13 cellular contexts compared by ENCODE assay signal in genomic region chr2:100767224-100767653, GRCh38. TPM values are rescaled to one million over a fixed set of nuclear protein-coding genes. Genes with fewer than 3 reads are reported as not detected.
A peak's percentile ranks its signal among the peaks of the same experiment; 100 is the strongest.
DNase-seq lines count a peak whose midpoint lies in the region; ATAC-seq, FAIRE-seq and TF ChIP-seq lines count a peak whose summit lies in the region.
"Had no signal": no experiment of that assay in that cellular context is flagged by ENCODE, and none has a peak within 500 bp of the region (broad histone marks: within the 10 kb centered on the region; RNA-seq: fewer than 3 reads in every experiment).

No MANE protein-coding gene starts in this region.

- peaks cover 15% of the 10 kb centered on the region for H3K4me1 Mint-ChIP-seq in MCF 10A (ENCODE audit: insufficient read depth, unreplicated experiment)

- no peak for ATAC-seq in GM18867 (IDR thresholded peaks at IDR 0.05; ENCODE audit: unreplicated experiment)

- CTCF ChIA-PET in MCF 10A (lab: Yijun Ruan, JAX), result interaction anchor here (0.6 to 1.2 kb wide), 4 partner anchors 8 to 56 kb away, joined by 3 read pairs; no protein-coding TSS in a partner anchor

- H3K36me3 Mint-ChIP-seq in MCF 10A (ENCODE audit: insufficient read depth, unreplicated experiment), result no peaks in the 10 kb centered on the region

- intact Hi-C loops in MCF 10A (cut with micrococcal nuclease), result no loop called here

- no peak for TF ChIP-seq POLR2A in GM12892 (IDR thresholded peaks at IDR 0.05; ENCODE audit: low read depth, low read length)

- peak overlapping the region; percentile 67 for H3K27ac ChIP-seq in ACC112 (ENCODE audit: low read depth, low read length)

- H3K9me3 Mint-ChIP-seq in MCF 10A (ENCODE audit: unreplicated experiment), result no peaks in the 10 kb centered on the region

- H3K4me3 Mint-ChIP-seq in MCF 10A (ENCODE audit: unreplicated experiment), result no peak overlapping the region

- H3K27ac Mint-ChIP-seq in MCF 10A (ENCODE audit: low read depth, unreplicated experiment), result no peak overlapping the region

- DNase-seq in MCF 10A (ENCODE audit: unreplicated experiment) (peak; percentile 59), hepatic stellate cell (ENCODE audit: low spot score) (peak; percentile 57), GM12892 (ENCODE audit: insufficient read length) (no peak), HPDE6-E6E7 (ENCODE audit: extremely low spot score) (no peak), SIG-M5 (lab: John Stamatoyannopoulos, UW) (no peak)
- DNase-seq: activated naive CD4-positive, alpha-beta T cell; cortex of kidney; NCI-H1436; NCI-H748 treated with DMSO at 0.1 percent for 48 hours had no signal

- no peak for TF ChIP-seq EP300 in Ishikawa (IDR thresholded peaks at IDR 0.05; ENCODE audit: borderline replicate concordance)

- no peaks in the 10 kb centered on the region for H3K79me2 ChIP-seq in ACC112 (ENCODE audit: control insufficient read depth, insufficient read depth, low read length, unreplicated experiment)

- H3K27me3 ChIP-seq in ACC112 (ENCODE audit: insufficient read depth, low read length), result no peaks in the 10 kb centered on the region

- POLR2A ChIA-PET in MCF 10A (lab: Yijun Ruan, JAX), result interaction anchor here (0.9 to 1.6 kb wide), 5 partner anchors 9 to 52 kb away, joined by 3 to 7 read pairs (median 4); no protein-coding TSS in a partner anchor

- no peaks in the 10 kb centered on the region for H3K36me3 ChIP-seq in ACC112 (ENCODE audit: insufficient read depth, low read length)

- FAIRE-seq in GM12892 (lab: Jason Lieb, UNC), result no peak

- no peak for TF ChIP-seq RAD21 in Ishikawa (IDR thresholded peaks at IDR 0.05; ENCODE audit: low read depth)

- peak overlapping the region; percentile 33 for H2AFZ ChIP-seq in ACC112 (ENCODE audit: low read length, unreplicated experiment)

- peaks cover 25% of the 10 kb centered on the region for H3K4me1 ChIP-seq in ACC112 (ENCODE audit: control insufficient read depth, insufficient read depth, low read length, unreplicated experiment)

- H3K27me3 Mint-ChIP-seq in MCF 10A (ENCODE audit: insufficient read depth, unreplicated experiment), result peaks cover 16% of the 10 kb centered on the region

- no peak for TF ChIP-seq CTCF in MCF 10A (IDR thresholded peaks at IDR 0.05; ENCODE audit: unreplicated experiment)

- no TSS peak for BruUV-seq in MCF 10A (replicated peaks; lab: Mats Ljungman, UMichigan)

- no peak overlapping the region; the same call in 1 of the 2 replicates for H3K4me3 ChIP-seq in ACC112 (ENCODE audit: low read depth, low read length)

TF ChIP-seq in Ishikawa, 13 proteins besides CTCF, POLR2A, EP300 and RAD21:
- TF ChIP-seq TAF1 (IDR thresholded peaks at IDR 0.05; ENCODE audit: low read depth), result no peak
- TF ChIP-seq CREB1 (IDR thresholded peaks at IDR 0.05; ENCODE audit: low read depth), result no peak
- TF ChIP-seq, protein P1, sequence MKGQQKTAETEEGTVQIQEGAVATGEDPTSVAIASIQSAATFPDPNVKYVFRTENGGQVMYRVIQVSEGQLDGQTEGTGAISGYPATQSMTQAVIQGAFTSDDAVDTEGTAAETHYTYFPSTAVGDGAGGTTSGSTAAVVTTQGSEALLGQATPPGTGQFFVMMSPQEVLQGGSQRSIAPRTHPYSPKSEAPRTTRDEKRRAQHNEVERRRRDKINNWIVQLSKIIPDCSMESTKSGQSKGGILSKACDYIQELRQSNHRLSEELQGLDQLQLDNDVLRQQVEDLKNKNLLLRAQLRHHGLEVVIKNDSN (IDR thresholded peaks at IDR 0.05), result no peak
- TF ChIP-seq NFIC (IDR thresholded peaks at IDR 0.05), result 0 out of 2 replicates have a peak, but pooled peaks have one; percentile 16
- no peak for TF ChIP-seq TCF12 (IDR thresholded peaks at IDR 0.05; ENCODE audit: low read depth)

RNA-seq across cellular contexts. Expression of gene NPAS2, which starts 52.7 kb away (rescaled TPM):
- 12.3 and 16.4 TPM in 2 replicates for total RNA-seq in MCF 10A (2022)
- polyA plus RNA-seq in GM12892 (2012; ENCODE audit: missing spikeins), result not detected
- total RNA-seq: G401 had no signal

Comparison
In these comparisons a context has a peak if more than half of its experiments do, and no peak if none do; other contexts are left out.
1. DNase-seq: peak in MCF 10A (single experiment) and hepatic stellate cell (single experiment); none in GM12892 (single experiment), HPDE6-E6E7 (single experiment) and SIG-M5 (single experiment).